Comparison of ENCODE assay signal across 8 cellular contexts in the genomic region with DNA sequence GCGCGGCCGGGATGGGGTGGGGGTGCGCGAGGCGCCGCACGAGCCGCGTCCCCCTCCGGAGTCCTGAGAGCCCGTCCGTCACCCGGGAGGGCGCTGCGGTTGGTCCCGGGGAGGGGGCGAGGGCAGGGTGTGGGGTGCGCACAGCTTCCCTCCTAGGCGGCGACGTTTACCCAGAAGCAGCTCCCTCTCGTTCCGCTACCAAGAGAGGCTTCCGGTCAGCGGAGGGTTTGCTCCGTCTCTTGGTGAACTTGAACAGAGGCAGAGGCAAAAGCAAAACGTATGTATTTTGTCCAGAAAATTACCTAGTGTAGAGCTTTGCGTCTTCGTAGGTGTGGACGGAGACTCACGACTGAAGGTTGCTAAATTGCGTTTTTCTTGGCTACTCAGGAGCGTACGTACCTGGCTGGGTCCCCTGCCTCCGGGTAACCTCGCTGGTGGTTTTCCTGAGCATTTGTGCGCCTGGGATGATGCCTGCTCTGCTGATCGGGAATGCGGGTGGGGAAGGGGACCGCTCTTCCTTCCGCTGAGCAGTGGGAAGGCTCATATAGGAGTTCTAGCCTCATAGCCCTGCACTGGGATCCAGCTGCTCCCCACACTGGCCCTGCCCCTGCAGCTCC. TPM values are rescaled to one million over a fixed set of nuclear protein-coding genes. Genes with fewer than 3 reads are reported as not detected.
A peak's percentile ranks its signal among the peaks of the same experiment; 100 is the strongest.
DNase-seq lines count a peak whose midpoint lies in the region; ATAC-seq and TF ChIP-seq lines count a peak whose summit lies in the region.

No MANE protein-coding gene starts in this region.

- no peak for TF ChIP-seq CTCF in BJ (IDR thresholded peaks at IDR 0.05; ENCODE audit: insufficient read depth, low read depth, low read length)
- TF ChIP-seq CTCF in fibroblast of villous mesenchyme (IDR thresholded peaks at IDR 0.05; ENCODE audit: insufficient read depth, low read depth, low read length) = no peak
- TF ChIP-seq CTCF in neural crest cell (conservative IDR thresholded peaks at IDR 0.05) = no peak

- no peaks in the 10 kb centered on the region for H3K9me3 Mint-ChIP-seq in neural crest cell

- H3K27ac Mint-ChIP-seq in neural crest cell (ENCODE audit: unreplicated experiment) = no peak overlapping the region

- H3K27me3 ChIP-seq in BJ (ENCODE audit: control insufficient read depth, insufficient read depth, low read length) = peaks cover 15% of the 10 kb centered on the region

- no peak for ATAC-seq in HG02759 (IDR thresholded peaks at IDR 0.05; ENCODE audit: unreplicated experiment)
- ATAC-seq in GM19467 (IDR thresholded peaks at IDR 0.05; ENCODE audit: unreplicated experiment) = no peak
- ATAC-seq in HG02973 (IDR thresholded peaks at IDR 0.05; ENCODE audit: unreplicated experiment) = no peak

- no peaks in the 10 kb centered on the region for H3K36me3 ChIP-seq in BJ (ENCODE audit: control insufficient read depth, insufficient read depth, low read length)

- CTCF ChIA-PET in BJ (lab: Yijun Ruan, JAX) = interaction anchor here (0.9 to 1.6 kb wide), 3 partner anchors 11 to 483 kb away, joined by 3 to 5 read pairs (median 3); no protein-coding TSS in a partner anchor

- H3K4me3 ChIP-seq in BJ (ENCODE audit: low read depth, low read length) (peak overlapping the region; percentile 33), fibroblast of villous mesenchyme (ENCODE audit: low read depth, low read length) (peak overlapping the region; percentile 25)

- peaks cover 32% of the 10 kb centered on the region for H3K27me3 Mint-ChIP-seq in neural crest cell (ENCODE audit: low read depth)

- POLR2A ChIA-PET in BJ (lab: Charles Lee) = no interaction called here

- DNase-seq in BJ (ENCODE audit: low read depth) (no peak), NCI-H69 (lab: John Stamatoyannopoulos, UW) (peak; percentile 60), fibroblast of villous mesenchyme (ENCODE audit: low read depth) (no peak), neural crest cell (ENCODE audit: low read depth, low spot score) (peak; percentile 34), activated gamma-delta T cell (lab: John Stamatoyannopoulos, UW) (no peak)

- no peaks in the 10 kb centered on the region for H3K36me3 Mint-ChIP-seq in neural crest cell (ENCODE audit: low read depth)

- peak overlapping the region; percentile 96 for H3K4me3 Mint-ChIP-seq in neural crest cell

- H3K4me1 Mint-ChIP-seq in neural crest cell = peaks cover 50% of the 10 kb centered on the region

RNA-seq across cellular contexts. Expression of a gene that starts 0.8 kb away (rescaled TPM):
- 0.28 and 1.0 TPM in 2 replicates for polyA plus RNA-seq in BJ (2011; rRNA removed)
- 0.31 and 0.38 TPM in 2 replicates for polyA minus RNA-seq in BJ (2011; rRNA and poly(A)+ RNA removed)
- under 0.01 TPM in 1 of 2 replicates, not detected in the other for total RNA-seq in fibroblast of villous mesenchyme
- 75.8 and 93.3 TPM in 2 replicates for total RNA-seq in neural crest cell

Comparison
In these comparisons a context has a peak if more than half of its experiments do, and no peak if none do; other contexts are left out.
1. DNase-seq: peak in NCI-H69 (single experiment) and neural crest cell (single experiment); none in BJ (single experiment), fibroblast of villous mesenchyme (single experiment) and activated gamma-delta T cell (single experiment).
2. RNA of a gene that starts 0.8 kb away (total RNA-seq): 75.8 to 93.3 TPM in neural crest cell; under 0.01 TPM in fibroblast of villous mesenchyme; every median in the first group is over 10 times any median in the second.